ENCODE assay signal across 20 cellular contexts in genomic region chr6:95286874-95287273, GRCh38.
DNase-seq lines count a peak whose midpoint lies in the region; ATAC-seq and TF ChIP-seq lines count a peak whose summit lies in the region.
"Had no signal": no experiment of that assay in that cellular context is flagged by ENCODE, and none has a peak within 500 bp of the region (broad histone marks: within the 10 kb centered on the region; RNA-seq: fewer than 3 reads in every experiment).

No MANE protein-coding gene starts in this region.

- H4K8ac ChIP-seq in neuronal stem cell (ENCODE audit: low read depth, low read length): no peak overlapping the region

- no peaks in the 10 kb centered on the region for H3K27me3 Mint-ChIP-seq in stimulated activated memory B cell treated with anti-CD40 and anti-IgM and Interleukin-4, amounts not matched to agents 10 μg/mL and 1 μg/mL and 100 μg/mL, for 72 hours
- H3K27me3 Mint-ChIP-seq: CD4-positive, alpha-beta memory T cell; T-helper 17 cell had no signal

- no peak overlapping the region for H3K4me3 ChIP-seq in A673 (ENCODE audit: low read depth, low read length, poor library complexity, severe bottlenecking)
- H3K4me3 ChIP-seq in SJCRH30: no peak overlapping the region
- H3K4me3 ChIP-seq in neuronal stem cell (ENCODE audit: low read length in 2 of 2): no peak overlapping the region
- H3K4me3 ChIP-seq: BLaER1 treated with 17β-estradiol and CSF1 and Interleukin-3, amounts not matched to agents 10 nM and 100 nM; SK-N-MC had no signal

- no peak overlapping the region for H3K27ac ChIP-seq in A673 (ENCODE audit: low read depth, low read length, poor library complexity, severe bottlenecking)
- H3K27ac ChIP-seq in SJCRH30: no peak overlapping the region
- no peak overlapping the region for H3K27ac ChIP-seq in neuronal stem cell (replicated peaks; ENCODE audit: low read length)
- H3K27ac ChIP-seq: BLaER1 treated with 17β-estradiol and CSF1 and Interleukin-3, amounts not matched to agents 10 nM and 100 nM; SK-N-MC had no signal

- no peak overlapping the region for H4K91ac ChIP-seq in neuronal stem cell (ENCODE audit: low read depth, low read length, poor library complexity)

- intact Hi-C loops in A673 (cut with micrococcal nuclease; ENCODE audit: unreplicated experiment): no loop called here

- ATAC-seq in stimulated activated memory B cell treated with anti-CD40 and anti-IgM and Interleukin-4, amounts not matched to agents 10 μg/mL and 1 μg/mL and 100 μg/mL, for 72 hours: no peak
- ATAC-seq: T-helper 17 cell had no signal

- DNase-seq in A673 (ENCODE audit: low spot score): peak; percentile 7
- DNase-seq in D341Med (ENCODE audit: low spot score): peak; percentile 47
- peak; percentile 83 for DNase-seq in NCI-H2171 treated with DMSO at 0.1 percent for 48 hours (lab: John Stamatoyannopoulos, UW)
- peak; percentile 57 to 66 for DNase-seq in SJCRH30
- DNase-seq in neuronal stem cell (ENCODE audit: low spot score): no peak
- DNase-seq in AML-193 (lab: John Stamatoyannopoulos, UW): no peak
- DNase-seq: Caco-2; CD4-positive, alpha-beta memory T cell; GDM1; MM.1S; NCI-H1048; NCI-H1417 treated with DMSO at 0.1 percent for 48 hours; NCI-H1930; NCI-H345; SHP77; SW 1271; T-helper 17 cell had no signal

- H3K23ac ChIP-seq in neuronal stem cell (ENCODE audit: low read depth, low read length, poor library complexity): no peak overlapping the region

- H3K14ac ChIP-seq in neuronal stem cell (ENCODE audit: low read length): no peak overlapping the region

- no peak for TF ChIP-seq CTCF in A673 (conservative IDR thresholded peaks at IDR 0.05; ENCODE audit: low read depth, low read length)

- H3K4ac ChIP-seq in neuronal stem cell (ENCODE audit: low read length): no peak overlapping the region

- no peaks in the 10 kb centered on the region for H3K27me3 ChIP-seq in A673 (replicated peaks; ENCODE audit: insufficient read depth, low read depth, low read length, poor library complexity)
- H3K27me3 ChIP-seq in SJCRH30: no peaks in the 10 kb centered on the region
- H3K27me3 ChIP-seq in neuronal stem cell (ENCODE audit: control insufficient read depth in 3 of 3, insufficient read depth in 3 of 3, low read depth in 1 of 3, low read length in 3 of 3): no peaks in the 10 kb centered on the region
- H3K27me3 ChIP-seq: BLaER1 treated with 17β-estradiol and CSF1 and Interleukin-3, amounts not matched to agents 10 nM and 100 nM had no signal

- no peak overlapping the region for H3K9ac ChIP-seq in neuronal stem cell (ENCODE audit: low read depth, low read length, poor library complexity)
- H3K9ac ChIP-seq: BLaER1 treated with 17β-estradiol and CSF1 and Interleukin-3, amounts not matched to agents 10 nM and 100 nM had no signal

- CTCF ChIA-PET in A673 (lab: Charles Lee): no interaction called here

- H3K4me3 Mint-ChIP-seq in stimulated activated memory B cell treated with anti-CD40 and anti-IgM and Interleukin-4, amounts not matched to agents 10 μg/mL and 1 μg/mL and 100 μg/mL, for 72 hours: no peak overlapping the region
- H3K4me3 Mint-ChIP-seq: CD4-positive, alpha-beta memory T cell; T-helper 17 cell had no signal

- no peak overlapping the region for H2AFZ ChIP-seq in neuronal stem cell (ENCODE audit: low read length)

- H3K4me2 ChIP-seq in neuronal stem cell (ENCODE audit: insufficient read depth, low read length, poor library complexity, severe bottlenecking): no peak overlapping the region

- no peak overlapping the region for H2AK5ac ChIP-seq in neuronal stem cell (ENCODE audit: low read depth, low read length)

- H2BK5ac ChIP-seq in neuronal stem cell (ENCODE audit: low read length): no peak overlapping the region

- no peak overlapping the region for H3K18ac ChIP-seq in neuronal stem cell (ENCODE audit: low read length)

- H3K36me3 Mint-ChIP-seq in stimulated activated memory B cell treated with anti-CD40 and anti-IgM and Interleukin-4, amounts not matched to agents 10 μg/mL and 1 μg/mL and 100 μg/mL, for 72 hours: no peaks in the 10 kb centered on the region
- H3K36me3 Mint-ChIP-seq: CD4-positive, alpha-beta memory T cell had no signal

- no peak overlapping the region for H3K27ac Mint-ChIP-seq in stimulated activated memory B cell treated with anti-CD40 and anti-IgM and Interleukin-4, amounts not matched to agents 10 μg/mL and 1 μg/mL and 100 μg/mL, for 72 hours
- H3K27ac Mint-ChIP-seq: CD4-positive, alpha-beta memory T cell; T-helper 17 cell had no signal

- no peaks in the 10 kb centered on the region for H3K79me1 ChIP-seq in neuronal stem cell (ENCODE audit: low read depth, low read length)

- H2BK12ac ChIP-seq in neuronal stem cell (ENCODE audit: low read length): no peak overlapping the region

- H3K4me1 ChIP-seq in A673 (ENCODE audit: insufficient read depth, low read length, poor library complexity, severe bottlenecking): no peaks in the 10 kb centered on the region
- peaks cover 11% of the 10 kb centered on the region for H3K4me1 ChIP-seq in SJCRH30
- no peaks in the 10 kb centered on the region for H3K4me1 ChIP-seq in neuronal stem cell (ENCODE audit: control insufficient read depth in 2 of 2, insufficient read depth in 1 of 2, low read depth in 1 of 2, low read length in 2 of 2)
- H3K4me1 ChIP-seq: Caco-2 had no signal

- H3K36me3 ChIP-seq in A673 (ENCODE audit: insufficient read depth, low read length, poor library complexity, severe bottlenecking): no peaks in the 10 kb centered on the region
- H3K36me3 ChIP-seq in SJCRH30: no peaks in the 10 kb centered on the region
- H3K36me3 ChIP-seq in neuronal stem cell (replicated peaks in 1 of 2; ENCODE audit: control insufficient read depth in 2 of 2, insufficient read depth in 2 of 2, low read length in 2 of 2): no peaks in the 10 kb centered on the region
- H3K36me3 ChIP-seq: BLaER1 treated with 17β-estradiol and CSF1 and Interleukin-3, amounts not matched to agents 10 nM and 100 nM had no signal

- H3K9me3 ChIP-seq in A673 (ENCODE audit: low read depth, low read length, poor library complexity, severe bottlenecking) (no peaks in the 10 kb centered on the region), SJCRH30 (replicated peaks) (no peaks in the 10 kb centered on the region), neuronal stem cell (replicated peaks in 1 of 2; ENCODE audit: control insufficient read depth in 2 of 2, insufficient read depth in 1 of 2, low read depth in 1 of 2, low read length in 2 of 2) (no peaks in the 10 kb centered on the region)
- H3K9me3 ChIP-seq: BLaER1 treated with 17β-estradiol and CSF1 and Interleukin-3, amounts not matched to agents 10 nM and 100 nM; Caco-2 had no signal

- POLR2A ChIA-PET in A673 (lab: Charles Lee; ENCODE audit: low non-redundant PET): no interaction called here

- H3K4me1 Mint-ChIP-seq in stimulated activated memory B cell treated with anti-CD40 and anti-IgM and Interleukin-4, amounts not matched to agents 10 μg/mL and 1 μg/mL and 100 μg/mL, for 72 hours: no peaks in the 10 kb centered on the region
- H3K4me1 Mint-ChIP-seq: CD4-positive, alpha-beta memory T cell; T-helper 17 cell had no signal

- no peak overlapping the region for H2BK120ac ChIP-seq in neuronal stem cell (ENCODE audit: low read depth, low read length)

- H2BK15ac ChIP-seq in neuronal stem cell (ENCODE audit: low read length): no peak overlapping the region

- no peaks in the 10 kb centered on the region for H3K9me3 Mint-ChIP-seq in stimulated activated memory B cell treated with anti-CD40 and anti-IgM and Interleukin-4, amounts not matched to agents 10 μg/mL and 1 μg/mL and 100 μg/mL, for 72 hours

- no TSS peak for BruUV-seq in A673 (replicated peaks; lab: Mats Ljungman, UMichigan)

Comparison
In these comparisons a context has a peak if more than half of its experiments do, and no peak if none do; other contexts are left out.
1. DNase-seq: peak in A673 (single experiment), D341Med (single experiment), NCI-H2171 treated with DMSO at 0.1 percent for 48 hours (single experiment) and SJCRH30 (2 of 2); none in neuronal stem cell (single experiment) and AML-193 (0 of 2).